ENCODE assay signal across 21 cellular contexts in genomic region chr11:2570211-2570811, GRCh38.
"Had no signal": no experiment of that assay in that cellular context is flagged by ENCODE, and none has a peak within 500 bp of the region (broad histone marks: within the 10 kb centered on the region; RNA-seq: fewer than 3 reads in every experiment).

No MANE protein-coding gene starts in this region.

- H3K9me3 ChIP-seq: colonic mucosa, esophagus squamous epithelium, gastrocnemius medialis, tibial artery had no signal

- ATAC-seq: activated T-helper 17 cell treated with anti-CD3 and anti-CD28 coated beads, Interleukin-2, amount 50 U/mL, for 72 hours; gastrocnemius medialis; stimulated activated naive CD8-positive, alpha-beta T cell treated with anti-CD3 and anti-CD28 coated beads, Interleukin-15, amount 100 ng/mL, for 72 hours had no signal

- H3K27me3 ChIP-seq: colonic mucosa, dorsolateral prefrontal cortex, esophagus squamous epithelium, gastrocnemius medialis, tibial artery had no signal

- H3K4me3 ChIP-seq: colonic mucosa, dorsolateral prefrontal cortex, esophagus squamous epithelium, gastrocnemius medialis, skin epidermis, tibial artery had no signal

- H3K27ac ChIP-seq: colonic mucosa, dorsolateral prefrontal cortex, esophagus squamous epithelium, gastrocnemius medialis, skin epidermis, tibial artery had no signal

- H3K36me3 ChIP-seq: colonic mucosa, esophagus squamous epithelium, gastrocnemius medialis, tibial artery had no signal

- H3K4me1 ChIP-seq: gastrocnemius medialis, tibial artery had no signal

- DNase-seq: activated CD4-positive, alpha-beta T cell treated with anti-CD3 and anti-CD28 coated beads for 1 hour; activated CD4-positive, alpha-beta T cell treated with anti-CD3 and anti-CD28 coated beads, Interleukin-2, amount 50 U/mL, for 4 hours; activated CD8-positive, alpha-beta memory T cell treated with anti-CD3 and anti-CD28 coated beads for 24 hours; activated CD8-positive, alpha-beta memory T cell treated with anti-CD3 and anti-CD28 coated beads, Interleukin-2, amount 50 U/mL, for 4 hours; activated naive CD4-positive, alpha-beta T cell treated with Interleukin-2 at 50 U/mL for 16 hours; activated T-cell treated with anti-CD3 and anti-CD28 coated beads, Interleukin-2, amount 50 U/mL, for 24 hours; anterior cingulate cortex; colonic mucosa; esophagus squamous epithelium; gastrocnemius medialis; hypothalamus; mesendoderm; naive B cell; retina; stimulated activated CD4-positive, alpha-beta T cell treated with anti-CD3 and anti-CD28 coated beads, Interleukin-1b, Interleukin-23, amount 100 ng/mL, for 48 hours; stimulated activated naive CD8-positive, alpha-beta T cell treated with anti-CD3 and anti-CD28 coated beads, Interleukin-15, amount 100 ng/mL, for 72 hours; T-helper 9 cell had no signal
